9 cellular contexts compared by ENCODE assay signal in genomic region chr16:88855736-88856121, GRCh38. TPM values are rescaled to one million over a fixed set of nuclear protein-coding genes. Genes with fewer than 3 reads are reported as not detected.
DNase-seq lines count a peak whose midpoint lies in the region; ATAC-seq and TF ChIP-seq lines count a peak whose summit lies in the region.
"Had no signal": no experiment of that assay in that cellular context is flagged by ENCODE, and none has a peak within 500 bp of the region (broad histone marks: within the 10 kb centered on the region; RNA-seq: fewer than 3 reads in every experiment).

No MANE protein-coding gene starts in this region.

- 81 to 84% methylated on average over 13 of the region's 13 CpGs for WGBS in lower leg skin, 2 donors

- peaks cover 21% of the 10 kb centered on the region for H3K4me1 Mint-ChIP-seq in HFFc6 (ENCODE audit: low read depth)
- peaks cover 25% of the 10 kb centered on the region for H3K4me1 Mint-ChIP-seq in activated T-helper 1 cell treated with anti-CD3 and anti-CD28 coated beads, Interleukin-12 subunit alpha, Interleukin-12 subunit beta, Interleukin-2, Interleukin-4 antibody, amounts not matched to agents 30 ng/mL and 10 ng/mL and 1 ng/mL, durations not matched to agents 14 hours and 24 hours and 36 hours (ENCODE audit: low read depth)
- peaks cover 36% of the 10 kb centered on the region for H3K4me1 Mint-ChIP-seq in stimulated activated effector memory CD8-positive, alpha-beta T cell treated with anti-CD3 and anti-CD28 coated beads, Interleukin-12 subunit alpha, Interleukin-12 subunit beta, amount 100 ng/mL, for 72 hours

- peaks cover 3% of the 10 kb centered on the region for H3K27me3 Mint-ChIP-seq in HFFc6 (ENCODE audit: insufficient read depth)
- no peaks in the 10 kb centered on the region for H3K27me3 Mint-ChIP-seq in activated T-helper 1 cell treated with anti-CD3 and anti-CD28 coated beads, Interleukin-12 subunit alpha, Interleukin-12 subunit beta, Interleukin-2, Interleukin-4 antibody, amounts not matched to agents 30 ng/mL and 10 ng/mL and 1 ng/mL, durations not matched to agents 14 hours and 24 hours and 36 hours (ENCODE audit: insufficient read depth)

- H3K36me3 Mint-ChIP-seq in HFFc6 (ENCODE audit: low read depth), result peaks cover 7% of the 10 kb centered on the region
- peaks cover 4% of the 10 kb centered on the region for H3K36me3 Mint-ChIP-seq in activated T-helper 1 cell treated with anti-CD3 and anti-CD28 coated beads, Interleukin-12 subunit alpha, Interleukin-12 subunit beta, Interleukin-2, Interleukin-4 antibody, amounts not matched to agents 30 ng/mL and 10 ng/mL and 1 ng/mL, durations not matched to agents 14 hours and 24 hours and 36 hours (ENCODE audit: low read depth)
- H3K36me3 Mint-ChIP-seq in stimulated activated effector memory CD8-positive, alpha-beta T cell treated with anti-CD3 and anti-CD28 coated beads, Interleukin-12 subunit alpha, Interleukin-12 subunit beta, amount 100 ng/mL, for 72 hours, result peaks cover 31% of the 10 kb centered on the region

- DNase-seq in HFFc6, result no peak
- no peak for DNase-seq in activated T-helper 1 cell treated with anti-CD3 and anti-CD28 coated beads, Interleukin-12 subunit alpha, Interleukin-12 subunit beta, Interleukin-2, Interleukin-4 antibody, amounts not matched to agents 30 ng/mL and 10 ng/mL and 1 ng/mL, durations not matched to agents 14 hours and 24 hours and 36 hours (ENCODE audit: low spot score)
- no peak for DNase-seq in stimulated activated effector memory CD8-positive, alpha-beta T cell treated with anti-CD3 and anti-CD28 coated beads, Interleukin-12 subunit alpha, Interleukin-12 subunit beta, amount 100 ng/mL, for 72 hours (ENCODE audit: low spot score in 2 of 2)
- no peak for DNase-seq in UCSD-AML1 (lab: John Stamatoyannopoulos, UW; ENCODE audit: unreplicated experiment)
- DNase-seq in lower leg skin (ENCODE audit: low spot score in 2 of 2), result no peak
- DNase-seq: activated effector memory CD4-positive, alpha-beta T cell treated with Interleukin-2 at 50 U/mL for 16 hours; NCI-H1436 had no signal

- no peak overlapping the region for H3K27ac Mint-ChIP-seq in HFFc6
- H3K27ac Mint-ChIP-seq in activated T-helper 1 cell treated with anti-CD3 and anti-CD28 coated beads, Interleukin-12 subunit alpha, Interleukin-12 subunit beta, Interleukin-2, Interleukin-4 antibody, amounts not matched to agents 30 ng/mL and 10 ng/mL and 1 ng/mL, durations not matched to agents 14 hours and 24 hours and 36 hours, result no peak overlapping the region
- peak overlapping the region; percentile 66 for H3K27ac Mint-ChIP-seq in stimulated activated effector memory CD8-positive, alpha-beta T cell treated with anti-CD3 and anti-CD28 coated beads, Interleukin-12 subunit alpha, Interleukin-12 subunit beta, amount 100 ng/mL, for 72 hours

- no peak for ATAC-seq in stimulated activated effector memory CD8-positive, alpha-beta T cell treated with anti-CD3 and anti-CD28 coated beads, Interleukin-12 subunit alpha, Interleukin-12 subunit beta, amount 100 ng/mL, for 72 hours
- no peak for ATAC-seq in HG02610 (IDR thresholded peaks at IDR 0.05; ENCODE audit: unreplicated experiment)

- intact Hi-C loops in activated T-helper 1 cell treated with anti-CD3 and anti-CD28 coated beads, Interleukin-12 subunit alpha, Interleukin-12 subunit beta, Interleukin-2, Interleukin-4 antibody, amounts not matched to agents 30 ng/mL and 10 ng/mL and 1 ng/mL, durations not matched to agents 14 hours and 24 hours and 36 hours (cut with micrococcal nuclease), result loop anchor here (2.0 to 5.0 kb wide), 6 partner anchors 53 to 635 kb away; partner anchors contain the start of genes ANKRD11, CDT1, MVD and ZFPM1
- intact Hi-C loops in lower leg skin (cut with DNase I; ENCODE audit: low total_unique reads), result loop anchor here (5.0 kb wide), 1 partner anchor 1293 kb away; no protein-coding TSS in a partner anchor

- peak overlapping the region; percentile 76 for H3K4me3 Mint-ChIP-seq in HFFc6
- peak overlapping the region; percentile 81 for H3K4me3 Mint-ChIP-seq in activated T-helper 1 cell treated with anti-CD3 and anti-CD28 coated beads, Interleukin-12 subunit alpha, Interleukin-12 subunit beta, Interleukin-2, Interleukin-4 antibody, amounts not matched to agents 30 ng/mL and 10 ng/mL and 1 ng/mL, durations not matched to agents 14 hours and 24 hours and 36 hours
- H3K4me3 Mint-ChIP-seq in stimulated activated effector memory CD8-positive, alpha-beta T cell treated with anti-CD3 and anti-CD28 coated beads, Interleukin-12 subunit alpha, Interleukin-12 subunit beta, amount 100 ng/mL, for 72 hours, result peak overlapping the region; percentile 93

- TF ChIP-seq CTCF in HFFc6 (IDR thresholded peaks at IDR 0.05) (no peak), lower leg skin (IDR thresholded peaks at IDR 0.05) (no peak)

- H3K9me3 Mint-ChIP-seq in HFFc6, result no peaks in the 10 kb centered on the region
- no peaks in the 10 kb centered on the region for H3K9me3 Mint-ChIP-seq in activated T-helper 1 cell treated with anti-CD3 and anti-CD28 coated beads, Interleukin-12 subunit alpha, Interleukin-12 subunit beta, Interleukin-2, Interleukin-4 antibody, amounts not matched to agents 30 ng/mL and 10 ng/mL and 1 ng/mL, durations not matched to agents 14 hours and 24 hours and 36 hours
- no peaks in the 10 kb centered on the region for H3K9me3 Mint-ChIP-seq in stimulated activated effector memory CD8-positive, alpha-beta T cell treated with anti-CD3 and anti-CD28 coated beads, Interleukin-12 subunit alpha, Interleukin-12 subunit beta, amount 100 ng/mL, for 72 hours

- H3K4me3 ChIP-seq in iPS-11a (ENCODE audit: low read depth, low read length), result peak overlapping the region; percentile 67
- H3K4me3 ChIP-seq in lower leg skin (ENCODE audit: low read depth, poor library complexity, severe bottlenecking), result no peak overlapping the region

- TF ChIP-seq POLR2A in lower leg skin (IDR thresholded peaks at IDR 0.05), result no peak

RNA-seq across cellular contexts. Expression of gene GALNS, which starts 1.0 kb away (rescaled TPM):
- 10 to 100 TPM; 16.6 to 20.7 (median 18.2) TPM for total RNA-seq in HFFc6 (2021; fragmentation: NEBNext Ultra II Directional; extraction: Animal tissue kit (Norgen Biotek cat#: 25700))
- 21.9 and 23.8 TPM in 2 replicates for total RNA-seq in activated T-helper 1 cell treated with anti-CD3 and anti-CD28 coated beads, Interleukin-12 subunit alpha, Interleukin-12 subunit beta, Interleukin-2, Interleukin-4 antibody, amounts not matched to agents 30 ng/mL and 10 ng/mL and 1 ng/mL, durations not matched to agents 14 hours and 24 hours and 36 hours
- 10 to 100 TPM; 17.3 to 45.6 (median 37.3) TPM for total RNA-seq in lower leg skin

RNA-seq across cellular contexts. Expression of gene TRAPPC2L, which starts 1.2 kb away (rescaled TPM):
- 10 to 100 TPM; 58.0 to 75.9 (median 65.6) TPM for total RNA-seq in HFFc6 (2021; fragmentation: NEBNext Ultra II Directional; extraction: Animal tissue kit (Norgen Biotek cat#: 25700))
- 63.1 and 65.4 TPM in 2 replicates for total RNA-seq in activated T-helper 1 cell treated with anti-CD3 and anti-CD28 coated beads, Interleukin-12 subunit alpha, Interleukin-12 subunit beta, Interleukin-2, Interleukin-4 antibody, amounts not matched to agents 30 ng/mL and 10 ng/mL and 1 ng/mL, durations not matched to agents 14 hours and 24 hours and 36 hours
- 10 to 100 TPM; 29.9 to 43.0 (median 38.6) TPM for total RNA-seq in lower leg skin

RNA-seq across cellular contexts. Expression of gene PABPN1L, which starts 10.7 kb away (rescaled TPM):
- not detected for total RNA-seq in HFFc6 (2021; fragmentation: NEBNext Ultra II Directional; extraction: Animal tissue kit (Norgen Biotek cat#: 25700))
- total RNA-seq in activated T-helper 1 cell treated with anti-CD3 and anti-CD28 coated beads, Interleukin-12 subunit alpha, Interleukin-12 subunit beta, Interleukin-2, Interleukin-4 antibody, amounts not matched to agents 30 ng/mL and 10 ng/mL and 1 ng/mL, durations not matched to agents 14 hours and 24 hours and 36 hours, result not detected in 2 replicates
- total RNA-seq in lower leg skin, result not detected

RNA-seq across cellular contexts. Expression of gene APRT, which starts 44.0 kb away (rescaled TPM):
- 100 to 1,000 TPM; 123 to 163 (median 130) TPM for total RNA-seq in HFFc6 (2021; fragmentation: NEBNext Ultra II Directional; extraction: Animal tissue kit (Norgen Biotek cat#: 25700))
- 301 and 303 TPM in 2 replicates for total RNA-seq in activated T-helper 1 cell treated with anti-CD3 and anti-CD28 coated beads, Interleukin-12 subunit alpha, Interleukin-12 subunit beta, Interleukin-2, Interleukin-4 antibody, amounts not matched to agents 30 ng/mL and 10 ng/mL and 1 ng/mL, durations not matched to agents 14 hours and 24 hours and 36 hours
- 100 to 1,000 TPM; 276 to 310 (median 291) TPM for total RNA-seq in lower leg skin

RNA-seq across cellular contexts. Expression of gene CDT1, which starts 52.1 kb away (rescaled TPM):
- 10 to 100 TPM; 13.3 to 28.2 (median 22.2) TPM for total RNA-seq in HFFc6 (2021; fragmentation: NEBNext Ultra II Directional; extraction: Animal tissue kit (Norgen Biotek cat#: 25700))
- 95.4 and 97.3 TPM in 2 replicates for total RNA-seq in activated T-helper 1 cell treated with anti-CD3 and anti-CD28 coated beads, Interleukin-12 subunit alpha, Interleukin-12 subunit beta, Interleukin-2, Interleukin-4 antibody, amounts not matched to agents 30 ng/mL and 10 ng/mL and 1 ng/mL, durations not matched to agents 14 hours and 24 hours and 36 hours
- 10 to 100 TPM in 2 of 4 donors, 1 to 10 TPM in 2; 2.9 to 14.7 (median 7.9) TPM for total RNA-seq in lower leg skin
